Comparison of ENCODE assay signal across 23 cellular contexts in genomic region chrX:133179500-133179899, GRCh38. TPM values are rescaled to one million over a fixed set of nuclear protein-coding genes. Genes with fewer than 3 reads are reported as not detected.
DNase-seq lines count a peak whose midpoint lies in the region; ATAC-seq and TF ChIP-seq lines count a peak whose summit lies in the region.
"Had no signal": no experiment of that assay in that cellular context is flagged by ENCODE, and none has a peak within 500 bp of the region (broad histone marks: within the 10 kb centered on the region; RNA-seq: fewer than 3 reads in every experiment).

No MANE protein-coding gene starts in this region.

- no peak overlapping the region for H3K14ac ChIP-seq in H9 (ENCODE audit: insufficient read depth, low read length)

- no peaks in the 10 kb centered on the region for H3K36me3 Mint-ChIP-seq in H9 (ENCODE audit: insufficient read depth in 1 of 3, low read depth in 3 of 3)
- H3K36me3 Mint-ChIP-seq in endodermal cell (ENCODE audit: low read depth) = no peaks in the 10 kb centered on the region
- H3K36me3 Mint-ChIP-seq in neural progenitor cell = no peaks in the 10 kb centered on the region
- no peaks in the 10 kb centered on the region for H3K36me3 Mint-ChIP-seq in T-helper 2 cell treated with Interferon-gamma antibody and Interleukin-4, amounts not matched to agents 5 μg/mL and 100 μg/mL, for 36 hours (ENCODE audit: low read depth)
- H3K36me3 Mint-ChIP-seq: CD14-positive monocyte; CD8-positive, alpha-beta memory T cell had no signal

- H3K4me2 ChIP-seq in H9 (ENCODE audit: insufficient read depth, insufficient read length, low read length) (no peak overlapping the region), neural progenitor cell (no peak overlapping the region)
- H3K4me2 ChIP-seq: A549; BLaER1 treated with 17β-estradiol and CSF1 and Interleukin-3, amounts not matched to agents 10 nM and 100 nM had no signal

- H3K18ac ChIP-seq in H9 (ENCODE audit: insufficient read length, low read depth, low read length) = no peak overlapping the region

- no peak overlapping the region for H3K56ac ChIP-seq in H9 (ENCODE audit: insufficient read length, low read depth, low read length)

- H3K4me1 ChIP-seq in H9 (ENCODE audit: insufficient read depth, low read length) = no peaks in the 10 kb centered on the region
- no peaks in the 10 kb centered on the region for H3K4me1 ChIP-seq in endodermal cell (ENCODE audit: control insufficient read depth, insufficient read depth, low read length)
- no peaks in the 10 kb centered on the region for H3K4me1 ChIP-seq in neural progenitor cell
- H3K4me1 ChIP-seq: A549; BE2C; BLaER1 treated with 17β-estradiol and CSF1 and Interleukin-3, amounts not matched to agents 10 nM and 100 nM had no signal

- no CpG with 5 or more reads among the region's 3 CpGs for WGBS in H9 (ENCODE audit: extremely low coverage, insufficient read length, low lambda C conversion rate)
- no CpG with 5 or more reads among the region's 3 CpGs for WGBS in endodermal cell (ENCODE audit: insufficient coverage in 1 of 2, insufficient read length in 1 of 2), 2 experiments

- H3K27ac ChIP-seq in H9 (ENCODE audit: insufficient read length, low read depth, low read length) = no peak overlapping the region
- H3K27ac ChIP-seq in endodermal cell (ENCODE audit: low read depth, low read length) = no peak overlapping the region
- H3K27ac ChIP-seq in neural progenitor cell = no peak overlapping the region
- H3K27ac ChIP-seq: A549; BLaER1 treated with 17β-estradiol and CSF1 and Interleukin-3, amounts not matched to agents 10 nM and 100 nM had no signal

- H3K9me3 Mint-ChIP-seq in H9 (peaks cover 0 to 2% of the 10 kb centered on the region in 2 experiments; a peak in 1 of 5 replicates), endodermal cell (no peaks in the 10 kb centered on the region), neural progenitor cell (no peaks in the 10 kb centered on the region)
- H3K9me3 Mint-ChIP-seq in T-helper 2 cell treated with Interferon-gamma antibody and Interleukin-4, amounts not matched to agents 5 μg/mL and 100 μg/mL, for 36 hours = no peaks in the 10 kb centered on the region
- H3K9me3 Mint-ChIP-seq: CD14-positive monocyte; CD4-positive, alpha-beta T cell had no signal

- H3K4me3 Mint-ChIP-seq in H9 (no peak overlapping the region), endodermal cell (no peak overlapping the region), neural progenitor cell (no peak overlapping the region)
- H3K4me3 Mint-ChIP-seq in T-helper 2 cell treated with Interferon-gamma antibody and Interleukin-4, amounts not matched to agents 5 μg/mL and 100 μg/mL, for 36 hours = no peak overlapping the region
- H3K4me3 Mint-ChIP-seq: CD14-positive monocyte; CD4-positive, alpha-beta T cell; CD8-positive, alpha-beta memory T cell; HFFc6 had no signal

- H2BK5ac ChIP-seq in H9 (ENCODE audit: insufficient read length, low read length) = no peak overlapping the region

- no peak overlapping the region for H3K23ac ChIP-seq in H9 (ENCODE audit: insufficient read length, low read depth, low read length)

- H3K27ac Mint-ChIP-seq in H9 = no peak overlapping the region
- H3K27ac Mint-ChIP-seq in endodermal cell = no peak overlapping the region
- H3K27ac Mint-ChIP-seq in neural progenitor cell = no peak overlapping the region
- no peak overlapping the region for H3K27ac Mint-ChIP-seq in T-helper 2 cell treated with Interferon-gamma antibody and Interleukin-4, amounts not matched to agents 5 μg/mL and 100 μg/mL, for 36 hours
- H3K27ac Mint-ChIP-seq: CD4-positive, alpha-beta T cell; HFFc6 had no signal

- H3K23me2 ChIP-seq in H9 (ENCODE audit: insufficient read length, low read depth, low read length, poor library complexity, severe bottlenecking) = no peaks in the 10 kb centered on the region

- H2AFZ ChIP-seq in H9 (ENCODE audit: low read length) = no peak overlapping the region
- no peak overlapping the region for H2AFZ ChIP-seq in neural progenitor cell (replicated peaks)

- H2AK5ac ChIP-seq in H9 (ENCODE audit: insufficient read length, low read length) = no peak overlapping the region

- TF ChIP-seq CTCF in H9 (conservative IDR thresholded peaks at IDR 0.05) = peak; percentile 53
- TF ChIP-seq CTCF in endodermal cell (conservative IDR thresholded peaks at IDR 0.05) = peak; percentile 63
- peak; percentile 30 for TF ChIP-seq CTCF in neural progenitor cell (IDR thresholded peaks at IDR 0.05)

- H3K27me3 Mint-ChIP-seq in H9 (ENCODE audit: low read depth) (no peaks in the 10 kb centered on the region; the same call in 1 of the 2 replicates), endodermal cell (ENCODE audit: insufficient read depth) (no peaks in the 10 kb centered on the region), neural progenitor cell (ENCODE audit: insufficient read depth, low read depth) (no peaks in the 10 kb centered on the region)
- no peaks in the 10 kb centered on the region for H3K27me3 Mint-ChIP-seq in T-helper 2 cell treated with Interferon-gamma antibody and Interleukin-4, amounts not matched to agents 5 μg/mL and 100 μg/mL, for 36 hours (ENCODE audit: low read depth)
- H3K27me3 Mint-ChIP-seq: CD4-positive, alpha-beta T cell had no signal

- H4K8ac ChIP-seq in H9 (replicated peaks; ENCODE audit: insufficient read length, low read depth, low read length) = no peak overlapping the region

- peaks cover 10 to 17% of the 10 kb centered on the region in 2 experiments for H3K4me1 Mint-ChIP-seq in H9
- H3K4me1 Mint-ChIP-seq in endodermal cell = no peaks in the 10 kb centered on the region
- peaks cover 12% of the 10 kb centered on the region for H3K4me1 Mint-ChIP-seq in neural progenitor cell
- no peaks in the 10 kb centered on the region for H3K4me1 Mint-ChIP-seq in T-helper 2 cell treated with Interferon-gamma antibody and Interleukin-4, amounts not matched to agents 5 μg/mL and 100 μg/mL, for 36 hours (ENCODE audit: low read depth)
- H3K4me1 Mint-ChIP-seq: CD14-positive monocyte; CD8-positive, alpha-beta memory T cell had no signal

- H2BK12ac ChIP-seq in H9 (ENCODE audit: insufficient read length, low read depth, low read length) = no peak overlapping the region

- H3K79me1 ChIP-seq in H9 (ENCODE audit: insufficient read depth, low read depth, low read length, poor library complexity, severe bottlenecking) = no peaks in the 10 kb centered on the region

- H2BK20ac ChIP-seq in H9 (ENCODE audit: low read depth, low read length, poor library complexity, severe bottlenecking) = no peak overlapping the region

- H4K20me1 ChIP-seq in H9 (ENCODE audit: control insufficient read depth, insufficient read depth, insufficient read length) (no peaks in the 10 kb centered on the region), neural progenitor cell (ENCODE audit: low read depth) (no peaks in the 10 kb centered on the region)

- no peak overlapping the region for H4K5ac ChIP-seq in H9 (ENCODE audit: insufficient read length, low read depth, low read length)

- H2BK15ac ChIP-seq in H9 (ENCODE audit: low read depth, low read length) = no peak overlapping the region

- no peak overlapping the region for H3K4me3 ChIP-seq in endodermal cell (ENCODE audit: low read length)
- no peak overlapping the region for H3K4me3 ChIP-seq in neural progenitor cell
- H3K4me3 ChIP-seq: A549; BLaER1 treated with 17β-estradiol and CSF1 and Interleukin-3, amounts not matched to agents 10 nM and 100 nM; HAP-1 had no signal

- H3K27me3 ChIP-seq in H9 (ENCODE audit: insufficient read depth, low read length) (no peaks in the 10 kb centered on the region), endodermal cell (ENCODE audit: control insufficient read depth, insufficient read depth, low read length, poor library complexity, severe bottlenecking) (no peaks in the 10 kb centered on the region), neural progenitor cell (no peaks in the 10 kb centered on the region)
- H3K27me3 ChIP-seq: BE2C had no signal

- no peak for ATAC-seq in HG03432 (IDR thresholded peaks at IDR 0.05; ENCODE audit: unreplicated experiment)
- ATAC-seq: A549 had no signal

- no peak overlapping the region for H3T11ph ChIP-seq in H9 (ENCODE audit: low read length)

- DNase-seq in H9 = no peak
- no peak for DNase-seq in endodermal cell
- no peak for DNase-seq in neural progenitor cell (ENCODE audit: low spot score)
- DNase-seq in SW480 (ENCODE audit: low spot score) = no peak
- DNase-seq in T-helper 2 cell treated with Interferon-gamma antibody and Interleukin-4, amounts not matched to agents 5 μg/mL and 100 μg/mL, for 36 hours (ENCODE audit: low spot score) = no peak
- no peak for DNase-seq in NCI-H2107 treated with DMSO at 0.1 percent for 48 hours (lab: John Stamatoyannopoulos, UW; ENCODE audit: unreplicated experiment)
- DNase-seq: 8988T; ACHN; AML-193; BE2C; CD4-positive, alpha-beta T cell; CD8-positive, alpha-beta memory T cell; DMS 273 treated with DMSO at 0.1 percent for 48 hours; DMS79; EL; GDM1; HFFc6 had no signal

- H3F3A ChIP-seq in neural progenitor cell (ENCODE audit: low read depth) = no peaks in the 10 kb centered on the region

- H2BK120ac ChIP-seq in H9 (ENCODE audit: low read depth, low read length, poor library complexity, severe bottlenecking) = no peak overlapping the region

- no peaks in the 10 kb centered on the region for H3K79me2 ChIP-seq in H9 (ENCODE audit: insufficient read depth, low read length)
- no peaks in the 10 kb centered on the region for H3K79me2 ChIP-seq in neural progenitor cell (ENCODE audit: low read depth)

- no peaks in the 10 kb centered on the region for H3K36me3 ChIP-seq in endodermal cell (ENCODE audit: control insufficient read depth, insufficient read depth, low read length)
- H3K36me3 ChIP-seq in neural progenitor cell = no peaks in the 10 kb centered on the region
- H3K36me3 ChIP-seq: BE2C; BLaER1 treated with 17β-estradiol and CSF1 and Interleukin-3, amounts not matched to agents 10 nM and 100 nM; HAP-1 had no signal

- no peak overlapping the region for H4K91ac ChIP-seq in H9 (ENCODE audit: insufficient read length, low read depth, low read length)

- no peak overlapping the region for H3K4ac ChIP-seq in H9 (ENCODE audit: low read depth, low read length)

- H3K9ac ChIP-seq in H9 (ENCODE audit: extremely low read depth, insufficient read length, low read length) (no peak overlapping the region), endodermal cell (ENCODE audit: extremely low read depth, low read length, poor library complexity, severe bottlenecking) (no peak overlapping the region), neural progenitor cell (no peak overlapping the region)
- H3K9ac ChIP-seq: BLaER1 treated with 17β-estradiol and CSF1 and Interleukin-3, amounts not matched to agents 10 nM and 100 nM had no signal

- H3K9me3 ChIP-seq in H9 (ENCODE audit: control insufficient read depth, low read depth, low read length) (no peaks in the 10 kb centered on the region), endodermal cell (ENCODE audit: control insufficient read depth, low read length) (no peaks in the 10 kb centered on the region), neural progenitor cell (ENCODE audit: low read depth) (no peaks in the 10 kb centered on the region)
- H3K9me3 ChIP-seq: A549, BE2C, HAP-1 had no signal

RNA-seq across cellular contexts. Expression of gene TFDP3, which starts 38.7 kb away (rescaled TPM):
- not detected in 2 replicates for total RNA-seq in H9 (2021)
- not detected for total RNA-seq in endodermal cell
- not detected for polyA plus RNA-seq in endodermal cell (2013, experiment 1 of 2)
- polyA plus RNA-seq in endodermal cell (2013, experiment 2 of 2) = not detected
- not detected in 2 replicates for total RNA-seq in neural progenitor cell (ENCODE audit: low replicate concordance)
- total RNA-seq: CD4-positive, alpha-beta T cell; CD8-positive, alpha-beta memory T cell; H4; HFFc6 had no signal
- polyA plus RNA-seq: A549; CD14-positive monocyte; CD8-positive, alpha-beta memory T cell had no signal
